In genomic region chr7:157845203-157845810, GRCh38 we compare ENCODE assay signal across 1 cellular context.
TF ChIP-seq lines count a peak whose summit lies in the region.

No MANE protein-coding gene starts in this region.

TF ChIP-seq in H1, 55 proteins besides CTCF, POLR2A, EP300 and RAD21:
- TF ChIP-seq BCL11A (IDR thresholded peaks at IDR 0.05; ENCODE audit: low read depth in 2 of 2, low read length in 2 of 2): no peak
- TF ChIP-seq TAF1 (IDR thresholded peaks at IDR 0.05; ENCODE audit: low read depth, low read length): no peak
- TF ChIP-seq GTF2F1 (IDR thresholded peaks at IDR 0.05; ENCODE audit: borderline replicate concordance, low read depth, low read length): no peak
- no peak for TF ChIP-seq CTBP2 (IDR thresholded peaks at IDR 0.05; ENCODE audit: borderline replicate concordance, insufficient read depth, insufficient read length, low read length)
- TF ChIP-seq SP2 (IDR thresholded peaks at IDR 0.05; ENCODE audit: low read length): no peak
- TF ChIP-seq SIN3A (conservative IDR thresholded peaks at IDR 0.05 in 1 of 2, IDR thresholded peaks at IDR 0.05 in 1 of 2; ENCODE audit: low read depth in 1 of 2, low read length in 2 of 2): no peak
- TF ChIP-seq SRF (IDR thresholded peaks at IDR 0.05; ENCODE audit: low read depth, low read length): no peak
- TF ChIP-seq SIRT6 (IDR thresholded peaks at IDR 0.05; ENCODE audit: low read length): no peak
- no peak for TF ChIP-seq HDAC6 (IDR thresholded peaks at IDR 0.05; ENCODE audit: low read depth, low read length)
- TF ChIP-seq HDAC2 (IDR thresholded peaks at IDR 0.05; ENCODE audit: borderline replicate concordance in 1 of 2, low read depth in 2 of 2, low read length in 2 of 2): no peak
- no peak for TF ChIP-seq SUZ12 (IDR thresholded peaks at IDR 0.05; ENCODE audit: low read length)
- no peak for TF ChIP-seq SAP30 (IDR thresholded peaks at IDR 0.05; ENCODE audit: insufficient read depth, insufficient replicate concordance, low read length)
- TF ChIP-seq CREB1 (IDR thresholded peaks at IDR 0.05): no peak
- no peak for TF ChIP-seq CHD2 (IDR thresholded peaks at IDR 0.05; ENCODE audit: low read length)
- no peak for TF ChIP-seq TAF7 (optimal IDR thresholded peaks at IDR 0.05; ENCODE audit: borderline replicate concordance, low read depth, low read length)
TF ChIP-seq in H1: peak in this region for 0.
